9 cellular contexts compared by ENCODE assay signal in genomic region chr6:24858154-24858801, GRCh38. TPM values are rescaled to one million over a fixed set of nuclear protein-coding genes. Genes with fewer than 3 reads are reported as not detected.
DNase-seq lines count a peak whose midpoint lies in the region; ATAC-seq and TF ChIP-seq lines count a peak whose summit lies in the region.
"Had no signal": no experiment of that assay in that cellular context is flagged by ENCODE, and none has a peak within 500 bp of the region (broad histone marks: within the 10 kb centered on the region; RNA-seq: fewer than 3 reads in every experiment).

No MANE protein-coding gene starts in this region.

- WGBS in spleen, 5 donors, result 21 to 38% (median 31%) methylated on average over 2 of the region's 2 CpGs

- TF ChIP-seq CTCF in dorsolateral prefrontal cortex (IDR thresholded peaks at IDR 0.05 in 54 of 56, conservative IDR thresholded peaks at IDR 0.05 in 2 of 56; ENCODE audit: low read depth in 1 of 56, partially characterized antibody in 56 of 56) (no peak), spleen (IDR thresholded peaks at IDR 0.05 in 8 of 11, conservative IDR thresholded peaks at IDR 0.05 in 3 of 11) (peak in 1 of 11 experiments; percentile 36), osteocyte (IDR thresholded peaks at IDR 0.05) (no peak)

- H3K27ac ChIP-seq in dorsolateral prefrontal cortex, result peak overlapping the region in 41 of 59 donors; percentile 1 to 77 (median 42)
- H3K27ac ChIP-seq in spleen, result peak overlapping the region; percentile 61 to 93 (median 88)
- H3K27ac ChIP-seq: SK-N-MC had no signal

- H3K27ac Mint-ChIP-seq in osteocyte (ENCODE audit: unreplicated experiment), result no peak overlapping the region

- peaks cover 0 to 96% (median 46%) of the 10 kb centered on the region in 6 donors for H3K36me3 ChIP-seq in spleen

- no peaks in the 10 kb centered on the region for H3K27me3 Mint-ChIP-seq in osteocyte (ENCODE audit: unreplicated experiment)

- no peaks in the 10 kb centered on the region for H3K9me3 Mint-ChIP-seq in osteocyte (ENCODE audit: unreplicated experiment)

- no peak for TF ChIP-seq POLR2A in spleen (IDR thresholded peaks at IDR 0.05)

- H3K36me3 Mint-ChIP-seq in osteocyte (ENCODE audit: unreplicated experiment), result peaks cover 14% of the 10 kb centered on the region

- no peak overlapping the region for H3K4me3 ChIP-seq in dorsolateral prefrontal cortex
- H3K4me3 ChIP-seq in spleen, result peak overlapping the region in 1 of 8 donors; percentile 49
- H3K4me3 ChIP-seq: SK-N-MC had no signal

- no peaks in the 10 kb centered on the region for H3K9me3 ChIP-seq in spleen

- peaks cover 42 to 93% (median 76%) of the 10 kb centered on the region in 6 donors for H3K4me1 ChIP-seq in spleen

- ATAC-seq in GM18517 (IDR thresholded peaks at IDR 0.05; ENCODE audit: unreplicated experiment) (peak; percentile 75), HG02610 (IDR thresholded peaks at IDR 0.05; ENCODE audit: unreplicated experiment) (peak; percentile 54)

- peaks cover 0 to 12% (median 0%) of the 10 kb centered on the region in 45 donors for H3K27me3 ChIP-seq in dorsolateral prefrontal cortex
- H3K27me3 ChIP-seq in spleen (replicated peaks in 1 of 7), result no peaks in the 10 kb centered on the region

- peaks cover 6% of the 10 kb centered on the region for H3K4me1 Mint-ChIP-seq in osteocyte (ENCODE audit: unreplicated experiment)

- DNase-seq in NOMO-1 treated with dmso at 0.1 percent for 144 hours (lab: John Stamatoyannopoulos, UW; ENCODE audit: unreplicated experiment), result peak; percentile 97
- no peak for DNase-seq in dorsolateral prefrontal cortex
- DNase-seq in spleen, result no peak
- DNase-seq in osteocyte (ENCODE audit: extremely low spot score, unreplicated experiment), result no peak
- no peak for DNase-seq in NCI-H2227 treated with DMSO at 0.1 percent for 48 hours (lab: John Stamatoyannopoulos, UW)
- no peak for DNase-seq in NCI-H2081 treated with DMSO at 0.1 percent for 48 hours (lab: John Stamatoyannopoulos, UW)

- intact Hi-C loops in dorsolateral prefrontal cortex (cut with DNase I), result loop anchor here (5.0 to 10.0 kb wide), 3 partner anchors 137 to 214 kb away; no protein-coding TSS in a partner anchor
- intact Hi-C loops in spleen (cut with DNase I; ENCODE audit: low total_unique reads), result loop anchor here (5.0 to 10.0 kb wide), 2 partner anchors 134 to 217 kb away; no protein-coding TSS in a partner anchor

- no peak overlapping the region for H3K4me3 Mint-ChIP-seq in osteocyte (ENCODE audit: unreplicated experiment)

RNA-seq across cellular contexts. Expression of gene ARMH2, which starts 59.6 kb away (rescaled TPM):
- 1 to 10 TPM in 2 of 120 experiments, under 1 TPM in 6, not detected in 112; 0.60 to 1.8 (median 0.81) TPM for total RNA-seq in dorsolateral prefrontal cortex
- total RNA-seq in spleen, result 1 to 10 TPM in 3 of 7 donors, under 1 TPM in 1, not detected in 3; 0.57 to 3.0 (median 1.5) TPM
- 1 to 10 TPM in 1 of 3 donors, under 1 TPM in 1, not detected in 1; 0.35 to 1.0 TPM for polyA plus RNA-seq in spleen
- not detected in 2 replicates for total RNA-seq in osteocyte
